Comparison of ENCODE assay signal across 10 cellular contexts in genomic region chr20:21395666-21396044, GRCh38. TPM values are rescaled to one million over a fixed set of nuclear protein-coding genes. Genes with fewer than 3 reads are reported as not detected.
DNase-seq lines count a peak whose midpoint lies in the region; ATAC-seq and TF ChIP-seq lines count a peak whose summit lies in the region.
"Had no signal": no experiment of that assay in that cellular context is flagged by ENCODE, and none has a peak within 500 bp of the region (broad histone marks: within the 10 kb centered on the region; RNA-seq: fewer than 3 reads in every experiment).

No MANE protein-coding gene starts in this region.

- H3K9me3 ChIP-seq in BE2C: peaks cover 5% of the 10 kb centered on the region; the same call in 1 of the 2 replicates

- peak overlapping the region; percentile 75 for H3K4me3 Mint-ChIP-seq in natural killer cell

- no peaks in the 10 kb centered on the region for H3K36me3 ChIP-seq in BE2C

- peaks cover 97% of the 10 kb centered on the region for H3K27me3 ChIP-seq in BE2C

- intact Hi-C loops in natural killer cell (cut with micrococcal nuclease): no loop called here

- H3K9me3 Mint-ChIP-seq in natural killer cell: no peaks in the 10 kb centered on the region

- H3K27me3 Mint-ChIP-seq in natural killer cell (ENCODE audit: low read depth in 2 of 2): peaks cover 58 to 62% of the 10 kb centered on the region in 2 donors

- H3K27ac Mint-ChIP-seq in natural killer cell: no peak overlapping the region

- TF ChIP-seq CTCF in BE2C (IDR thresholded peaks at IDR 0.05; ENCODE audit: low read depth, low read length) (no peak), natural killer cell (IDR thresholded peaks at IDR 0.05) (no peak)

- H3K4me1 Mint-ChIP-seq in natural killer cell: peaks cover 27 to 34% of the 10 kb centered on the region in 2 donors

- H3K4me1 ChIP-seq in BE2C: no peaks in the 10 kb centered on the region

- DNase-seq in BE2C (peak; percentile 14), NCI-H2029 treated with DMSO at 0.1 percent for 48 hours (lab: John Stamatoyannopoulos, UW) (peak; percentile 48), natural killer cell (peak; percentile 26), inferior parietal cortex (ENCODE audit: extremely low spot score) (no peak), midbrain (lab: John Stamatoyannopoulos, UW) (no peak), UCSD-AML1 (lab: John Stamatoyannopoulos, UW; ENCODE audit: unreplicated experiment) (no peak)
- peak; percentile 15 for DNase-seq in activated gamma-delta T cell treated with anti-CD3 and anti-CD28 coated beads, Interleukin-2, amount 50 U/mL, for 16 hours (ENCODE audit: low read depth)

- ATAC-seq in natural killer cell: peak; percentile 65 to 80 (median 75)
- no peak for ATAC-seq in HG03108 (IDR thresholded peaks at IDR 0.05; ENCODE audit: unreplicated experiment)

- no peak overlapping the region for H3K4me3 ChIP-seq in BE2C (ENCODE audit: low read depth, low read length)

- H3K36me3 Mint-ChIP-seq in natural killer cell: peaks cover 6% of the 10 kb centered on the region

RNA-seq across cellular contexts. Expression of gene NKX2-4, which starts 1.7 kb away (rescaled TPM):
- polyA plus RNA-seq in BE2C (2012; ENCODE audit: insufficient read depth, insufficient read length, low read depth): not detected
- not detected for total RNA-seq in natural killer cell
- polyA plus RNA-seq: BJ, keratinocyte had no signal

Comparison
In these comparisons a context has a peak if more than half of its experiments do, and no peak if none do; other contexts are left out.
1. DNase-seq: peak in BE2C (single experiment), NCI-H2029 treated with DMSO at 0.1 percent for 48 hours (single experiment), activated gamma-delta T cell treated with anti-CD3 and anti-CD28 coated beads, Interleukin-2, amount 50 U/mL, for 16 hours (single experiment) and natural killer cell (single experiment); none in inferior parietal cortex (single experiment), midbrain (single experiment) and UCSD-AML1 (single experiment).